In genomic region chr17:1708791-1709346, GRCh38 we compare ENCODE assay signal across 9 cellular contexts. TPM values are rescaled to one million over a fixed set of nuclear protein-coding genes. Genes with fewer than 3 reads are reported as not detected.
DNase-seq lines count a peak whose midpoint lies in the region; ATAC-seq, FAIRE-seq and TF ChIP-seq lines count a peak whose summit lies in the region.
"Not testable (repeated sequence)": the region's sequence is repeated elsewhere in the genome, so short reads cannot be mapped to it uniquely, and the experiment has no call there.
"Had no signal": no experiment of that assay in that cellular context is flagged by ENCODE, and none has a peak within 500 bp of the region (broad histone marks: within the 10 kb centered on the region; RNA-seq: fewer than 3 reads in every experiment).

No MANE protein-coding gene starts in this region.

- not testable (repeated sequence) for H3K4me3 ChIP-seq in A549; HCT116 (replicated peaks in 1 of 2; ENCODE audit: low read depth in 1 of 2, low read length in 2 of 2); naive thymus-derived CD4-positive, alpha-beta T cell (ENCODE audit: low read length)

- H3K36me3 ChIP-seq in HCT116 (ENCODE audit: control insufficient read depth in 1 of 2, insufficient read depth in 2 of 2, low read length in 2 of 2): peaks cover 0 to 20% of the 10 kb centered on the region in 2 experiments; a peak in 1 of 4 replicates
- H3K36me3 ChIP-seq in naive thymus-derived CD4-positive, alpha-beta T cell (ENCODE audit: control insufficient read depth in 2 of 3, insufficient read depth in 3 of 3, low read length in 3 of 3): not testable (repeated sequence)

- POLR2A ChIA-PET in A549 (lab: Yijun Ruan, JAX): interaction anchor here (0.8 kb wide), 1 partner anchor 60 kb away, joined by 3 read pairs; no protein-coding TSS in a partner anchor
- POLR2A ChIA-PET in HCT116 (lab: Charles Lee): interaction anchor here (0.7 kb wide), 1 partner anchor 29 kb away, joined by 3 read pairs; no protein-coding TSS in a partner anchor
- POLR2A ChIA-PET in WTC11 (lab: Charles Lee): interaction anchor here (1.3 kb wide), 1 partner anchor 9 kb away, joined by 5 read pairs; no protein-coding TSS in a partner anchor
- POLR2A ChIA-PET in naive thymus-derived CD4-positive, alpha-beta T cell (lab: Charles Lee): interaction anchor here (0.5 to 0.7 kb wide), 2 partner anchors 16 to 161 kb away, joined by 3 to 5 read pairs; partner anchors contain the start of gene WDR81

- H3K4me1 Mint-ChIP-seq in WTC11: not testable (repeated sequence)
- H3K4me1 Mint-ChIP-seq in activated T-helper 2 cell treated with anti-CD3 and anti-CD28 coated beads, Interferon-gamma antibody, Interleukin-2, Interleukin-4, amounts not matched to agents 10 μg/mL and 5 μg/mL and 100 μg/mL, durations not matched to agents 14 hours and 24 hours and 36 hours (ENCODE audit: low read depth): peaks cover 12% of the 10 kb centered on the region
- H3K4me1 Mint-ChIP-seq in brain (peaks cover 29% of the 10 kb centered on the region), osteocyte (ENCODE audit: unreplicated experiment) (peaks cover 36% of the 10 kb centered on the region)
- H3K4me1 Mint-ChIP-seq in naive thymus-derived CD4-positive, alpha-beta T cell: peaks cover 10 to 23% (median 17%) of the 10 kb centered on the region in 7 donors

- ATAC-seq in A549; HCT116; WTC11; Right ventricle myocardium superior (ENCODE audit: poor library complexity); naive thymus-derived CD4-positive, alpha-beta T cell: not testable (repeated sequence)

- H3K27me3 ChIP-seq in HCT116 (ENCODE audit: insufficient read depth, low read length); naive thymus-derived CD4-positive, alpha-beta T cell (ENCODE audit: control insufficient read depth in 2 of 2, insufficient read depth in 2 of 2, low read length in 2 of 2): not testable (repeated sequence)

- H3K9me3 Mint-ChIP-seq in WTC11; activated T-helper 2 cell treated with anti-CD3 and anti-CD28 coated beads, Interferon-gamma antibody, Interleukin-2, Interleukin-4, amounts not matched to agents 10 μg/mL and 5 μg/mL and 100 μg/mL, durations not matched to agents 14 hours and 24 hours and 36 hours; brain; naive thymus-derived CD4-positive, alpha-beta T cell; osteocyte (ENCODE audit: unreplicated experiment): not testable (repeated sequence)

- H3K4me1 ChIP-seq in A549 (peaks cover 39% of the 10 kb centered on the region), HCT116 (ENCODE audit: control insufficient read depth in 1 of 2, insufficient read depth in 2 of 2, low read length in 2 of 2) (peaks cover 23 to 44% of the 10 kb centered on the region in 2 experiments)
- not testable (repeated sequence) for H3K4me1 ChIP-seq in naive thymus-derived CD4-positive, alpha-beta T cell (ENCODE audit: control insufficient read depth in 2 of 2, insufficient read depth in 2 of 2, low read length in 2 of 2)

- not testable (repeated sequence) for BruUV-seq in HCT116 (replicated peaks; lab: Mats Ljungman, UMichigan)

- DNase-seq in A549 (ENCODE audit: low read depth in 1 of 2, low spot score in 1 of 2); HCT116 (ENCODE audit: low read depth, low spot score); WTC11 (ENCODE audit: low spot score); activated T-helper 2 cell treated with anti-CD3 and anti-CD28 coated beads, Interferon-gamma antibody, Interleukin-2, Interleukin-4, amounts not matched to agents 10 μg/mL and 5 μg/mL and 100 μg/mL, durations not matched to agents 14 hours and 24 hours and 36 hours (ENCODE audit: low spot score); naive thymus-derived CD4-positive, alpha-beta T cell; osteocyte (ENCODE audit: extremely low spot score, unreplicated experiment): not testable (repeated sequence)
- peak; percentile 22 for DNase-seq in Right ventricle myocardium superior

- H3K27ac Mint-ChIP-seq in WTC11; activated T-helper 2 cell treated with anti-CD3 and anti-CD28 coated beads, Interferon-gamma antibody, Interleukin-2, Interleukin-4, amounts not matched to agents 10 μg/mL and 5 μg/mL and 100 μg/mL, durations not matched to agents 14 hours and 24 hours and 36 hours; brain; naive thymus-derived CD4-positive, alpha-beta T cell; osteocyte (ENCODE audit: unreplicated experiment): not testable (repeated sequence)

- peaks cover 12% of the 10 kb centered on the region; the same call in 1 of the 2 replicates for H3K79me2 ChIP-seq in HCT116 (ENCODE audit: insufficient read depth, low read length)

- H4K20me1 ChIP-seq in HCT116 (ENCODE audit: insufficient read depth): not testable (repeated sequence)

- H3K9me3 ChIP-seq in A549; HCT116 (ENCODE audit: control insufficient read depth in 1 of 2, insufficient read depth in 1 of 2, low read depth in 1 of 2, low read length in 2 of 2); naive thymus-derived CD4-positive, alpha-beta T cell (ENCODE audit: control insufficient read depth in 2 of 3, low read length in 3 of 3): not testable (repeated sequence)

- peaks cover 12% of the 10 kb centered on the region for H3K27me3 Mint-ChIP-seq in WTC11 (ENCODE audit: low read depth)
- H3K27me3 Mint-ChIP-seq in activated T-helper 2 cell treated with anti-CD3 and anti-CD28 coated beads, Interferon-gamma antibody, Interleukin-2, Interleukin-4, amounts not matched to agents 10 μg/mL and 5 μg/mL and 100 μg/mL, durations not matched to agents 14 hours and 24 hours and 36 hours (ENCODE audit: low read depth): peaks cover 50% of the 10 kb centered on the region
- peaks cover 79% of the 10 kb centered on the region for H3K27me3 Mint-ChIP-seq in brain
- peaks cover 13 to 47% (median 24%) of the 10 kb centered on the region in 5 donors for H3K27me3 Mint-ChIP-seq in naive thymus-derived CD4-positive, alpha-beta T cell
- not testable (repeated sequence) for H3K27me3 Mint-ChIP-seq in osteocyte (ENCODE audit: unreplicated experiment)

- peak overlapping the region; percentile 88 for H3K4me2 ChIP-seq in A549
- peak overlapping the region; percentile 100; the same call in 1 of the 2 replicates for H3K4me2 ChIP-seq in HCT116 (ENCODE audit: low read length)

- not testable (repeated sequence) for H3K36me3 Mint-ChIP-seq in WTC11
- H3K36me3 Mint-ChIP-seq in activated T-helper 2 cell treated with anti-CD3 and anti-CD28 coated beads, Interferon-gamma antibody, Interleukin-2, Interleukin-4, amounts not matched to agents 10 μg/mL and 5 μg/mL and 100 μg/mL, durations not matched to agents 14 hours and 24 hours and 36 hours (ENCODE audit: low read depth): peaks cover 20% of the 10 kb centered on the region
- peaks cover 14% of the 10 kb centered on the region for H3K36me3 Mint-ChIP-seq in brain
- peaks cover 0 to 11% (median 0%) of the 10 kb centered on the region in 5 donors for H3K36me3 Mint-ChIP-seq in naive thymus-derived CD4-positive, alpha-beta T cell
- peaks cover 21% of the 10 kb centered on the region for H3K36me3 Mint-ChIP-seq in osteocyte (ENCODE audit: unreplicated experiment)

- intact Hi-C loops in HCT116 (cut with micrococcal nuclease); activated T-helper 2 cell treated with anti-CD3 and anti-CD28 coated beads, Interferon-gamma antibody, Interleukin-2, Interleukin-4, amounts not matched to agents 10 μg/mL and 5 μg/mL and 100 μg/mL, durations not matched to agents 14 hours and 24 hours and 36 hours (cut with micrococcal nuclease); Right ventricle myocardium superior (cut with DNase I); naive thymus-derived CD4-positive, alpha-beta T cell (cut with micrococcal nuclease): not testable (repeated sequence)

- H3K27ac ChIP-seq in A549: peak overlapping the region in 1 of 2 experiments; percentile 93; a peak in 2 of 6 replicates
- H3K27ac ChIP-seq in HCT116 (ENCODE audit: low read depth, low read length); naive thymus-derived CD4-positive, alpha-beta T cell (ENCODE audit: low read depth, low read length): not testable (repeated sequence)

- TF ChIP-seq CTCF in A549 (IDR thresholded peaks at IDR 0.05); HCT116 (IDR thresholded peaks at IDR 0.05 in 2 of 3, conservative IDR thresholded peaks at IDR 0.05 in 1 of 3; ENCODE audit: borderline replicate concordance in 1 of 3, insufficient read depth in 1 of 3, low read depth in 2 of 3, low read length in 2 of 3); WTC11 (IDR thresholded peaks at IDR 0.05); brain (conservative IDR thresholded peaks at IDR 0.05); osteocyte (IDR thresholded peaks at IDR 0.05): not testable (repeated sequence)

- not testable (repeated sequence) for FAIRE-seq in A549 (lab: Jason Lieb, UNC)

- H3K9me2 ChIP-seq in HCT116 (ENCODE audit: insufficient read depth): not testable (repeated sequence)

- not testable (repeated sequence) for H2AFZ ChIP-seq in HCT116 (ENCODE audit: low read depth, low read length, poor library complexity, severe bottlenecking)

- whole genome bisulfite sequencing in A549 (ENCODE audit: missing lambda C conversion rate): 93% methylated on average over 10 of the region's 10 CpGs

- not testable (repeated sequence) for TF ChIP-seq POLR2A in A549 (IDR thresholded peaks at IDR 0.05; ENCODE audit: low read length); HCT116 (IDR thresholded peaks at IDR 0.05; ENCODE audit: borderline replicate concordance, extremely low read depth, insufficient read depth, insufficient read length)

- TF ChIP-seq EP300 in A549 (IDR thresholded peaks at IDR 0.05): not testable (repeated sequence)

- TF ChIP-seq RAD21 in A549 (conservative IDR thresholded peaks at IDR 0.05 in 1 of 2, IDR thresholded peaks at IDR 0.05 in 1 of 2); HCT116 (IDR thresholded peaks at IDR 0.05; ENCODE audit: low read depth): not testable (repeated sequence)

- H3K4me3 Mint-ChIP-seq in WTC11: peak overlapping the region; percentile 58
- peak overlapping the region; percentile 60 for H3K4me3 Mint-ChIP-seq in activated T-helper 2 cell treated with anti-CD3 and anti-CD28 coated beads, Interferon-gamma antibody, Interleukin-2, Interleukin-4, amounts not matched to agents 10 μg/mL and 5 μg/mL and 100 μg/mL, durations not matched to agents 14 hours and 24 hours and 36 hours (ENCODE audit: low read depth)
- H3K4me3 Mint-ChIP-seq in brain: peak overlapping the region; percentile 45 to 73 (median 65)
- peak overlapping the region in 9 of 10 donors; percentile 33 to 85 (median 47) for H3K4me3 Mint-ChIP-seq in naive thymus-derived CD4-positive, alpha-beta T cell
- H3K4me3 Mint-ChIP-seq in osteocyte (ENCODE audit: unreplicated experiment): peak overlapping the region; percentile 61

- H3K9ac ChIP-seq in HCT116 (ENCODE audit: low read length): not testable (repeated sequence)

- CTCF ChIA-PET in A549 (lab: Yijun Ruan, JAX) (interaction anchor here (0.5 to 8.4 kb wide), 9 partner anchors 8 to 123 kb away, joined by 3 to 43 read pairs (median 3); no protein-coding TSS in a partner anchor), WTC11 (lab: Charles Lee) (interaction anchor here (0.7 kb wide), 1 partner anchor 39 kb away, joined by 3 read pairs; no protein-coding TSS in a partner anchor)
- CTCF ChIA-PET in HCT116 (lab: Charles Lee); naive thymus-derived CD4-positive, alpha-beta T cell (lab: Charles Lee): not testable (repeated sequence)

- RAD21 ChIA-PET in HCT116 (lab: Charles Lee; ENCODE audit: low non-redundant PET in 1 of 2, low total read pairs in 2 of 2, uncharacterized antibody in 2 of 2, unreplicated experiment in 2 of 2): not testable (repeated sequence)

RNA-seq across cellular contexts. Expression of gene TLCD2, which starts 1.3 kb away (rescaled TPM):
- 3.4 and 4.5 TPM in 2 replicates for polyA plus RNA-seq in A549 (2011; rRNA removed)
- polyA plus RNA-seq in A549 (2012; cell fraction: cytosol; rRNA removed): 0.70 and 0.96 TPM in 2 replicates
- 0.71 and 0.89 TPM in 2 replicates for polyA plus RNA-seq in A549 (2012; cell fraction: nucleus; rRNA removed)
- 3.1 to 3.8 TPM (median 3.5 TPM) in 3 replicates for polyA plus RNA-seq in A549 (2017; fragmentation: RNase III; extraction: RNeasy Plus Mini Kit Qiagen cat#74134 plus additional on column Dnase treatment)
- 3.7 and 4.3 TPM in 2 replicates for polyA minus RNA-seq in A549 (2011; rRNA and poly(A)+ RNA removed)
- 1.8 TPM for total RNA-seq in HCT116 (2021; ENCODE audit: unreplicated experiment)
- 1.5 and 1.9 TPM in 2 replicates for polyA plus RNA-seq in HCT116 (2012)
- 1.4 to 1.9 TPM (median 1.4 TPM) in 3 replicates for total RNA-seq in WTC11 (2021)
- total RNA-seq in activated T-helper 2 cell treated with anti-CD3 and anti-CD28 coated beads, Interferon-gamma antibody, Interleukin-2, Interleukin-4, amounts not matched to agents 10 μg/mL and 5 μg/mL and 100 μg/mL, durations not matched to agents 14 hours and 24 hours and 36 hours: 0.09 and 0.30 TPM in 2 replicates
- 0.27 TPM for polyA plus RNA-seq in brain (ENCODE audit: insufficient read depth, low read depth, low replicate concordance)
- total RNA-seq in Right ventricle myocardium superior: 2.0 TPM
- total RNA-seq in naive thymus-derived CD4-positive, alpha-beta T cell: under 1 TPM in 4 of 5 experiments, not detected in 1; 0.05 to 0.49 (median 0.08) TPM
- polyA plus RNA-seq in naive thymus-derived CD4-positive, alpha-beta T cell: not detected
- 4.2 and 4.7 TPM in 2 replicates for total RNA-seq in osteocyte

RNA-seq across cellular contexts. Expression of gene WDR81, which starts 15.6 kb away (rescaled TPM):
- polyA plus RNA-seq in A549 (2011; rRNA removed) (4.6 and 4.9 TPM in 2 replicates), A549 (2017; fragmentation: RNase III; extraction: RNeasy Plus Mini Kit Qiagen cat#74134 plus additional on column Dnase treatment) (22.6 to 26.8 TPM (median 25.5 TPM) in 3 replicates), brain (ENCODE audit: insufficient read depth, low read depth, low replicate concordance) (12.5 TPM)
- 14.4 and 20.1 TPM in 2 replicates for polyA plus RNA-seq in A549 (2012; cell fraction: cytosol; rRNA removed)
- 71.8 and 82.1 TPM in 2 replicates for polyA plus RNA-seq in A549 (2012; cell fraction: nucleus; rRNA removed)
- 8.8 and 11.0 TPM in 2 replicates for polyA minus RNA-seq in A549 (2011; rRNA and poly(A)+ RNA removed)
- total RNA-seq in HCT116 (2021; ENCODE audit: unreplicated experiment) (17.3 TPM), WTC11 (2021) (14.0 to 16.4 TPM (median 15.1 TPM) in 3 replicates), Right ventricle myocardium superior (8.5 TPM), osteocyte (30.8 and 33.3 TPM in 2 replicates)
- polyA plus RNA-seq in HCT116 (2012): 10.1 and 10.8 TPM in 2 replicates
- 16.9 and 17.3 TPM in 2 replicates for total RNA-seq in activated T-helper 2 cell treated with anti-CD3 and anti-CD28 coated beads, Interferon-gamma antibody, Interleukin-2, Interleukin-4, amounts not matched to agents 10 μg/mL and 5 μg/mL and 100 μg/mL, durations not matched to agents 14 hours and 24 hours and 36 hours
- total RNA-seq in naive thymus-derived CD4-positive, alpha-beta T cell: 10 to 100 TPM; 30.7 to 55.1 (median 38.3) TPM
- 10 to 100 TPM in 1 of 2 donors, 1 to 10 TPM in 1; 9.8 to 25.5 TPM for polyA plus RNA-seq in naive thymus-derived CD4-positive, alpha-beta T cell

RNA-seq across cellular contexts. Expression of gene PRPF8, which starts 24.2 kb away (rescaled TPM):
- polyA plus RNA-seq in A549 (2011; rRNA removed): 263 and 374 TPM in 2 replicates
- 225 and 261 TPM in 2 replicates for polyA plus RNA-seq in A549 (2012; cell fraction: cytosol; rRNA removed)
- 743 and 891 TPM in 2 replicates for polyA plus RNA-seq in A549 (2012; cell fraction: nucleus; rRNA removed)
- 228 to 250 TPM (median 234 TPM) in 3 replicates for polyA plus RNA-seq in A549 (2017; fragmentation: RNase III; extraction: RNeasy Plus Mini Kit Qiagen cat#74134 plus additional on column Dnase treatment)
- polyA minus RNA-seq in A549 (2011; rRNA and poly(A)+ RNA removed): 1,065 and 1,094 TPM in 2 replicates
- 386 TPM for total RNA-seq in HCT116 (2021; ENCODE audit: unreplicated experiment)
- polyA plus RNA-seq in HCT116 (2012): 284 and 382 TPM in 2 replicates
- 323 to 388 TPM (median 328 TPM) in 3 replicates for total RNA-seq in WTC11 (2021)
- 435 and 439 TPM in 2 replicates for total RNA-seq in activated T-helper 2 cell treated with anti-CD3 and anti-CD28 coated beads, Interferon-gamma antibody, Interleukin-2, Interleukin-4, amounts not matched to agents 10 μg/mL and 5 μg/mL and 100 μg/mL, durations not matched to agents 14 hours and 24 hours and 36 hours
- polyA plus RNA-seq in brain (ENCODE audit: insufficient read depth, low read depth, low replicate concordance): 418 TPM
- 125 TPM for total RNA-seq in Right ventricle myocardium superior
- 100 to 1,000 TPM; 388 to 554 (median 460) TPM for total RNA-seq in naive thymus-derived CD4-positive, alpha-beta T cell
- polyA plus RNA-seq in naive thymus-derived CD4-positive, alpha-beta T cell: 100 to 1,000 TPM; 167 to 272 TPM
- total RNA-seq in osteocyte: 238 and 262 TPM in 2 replicates

RNA-seq across cellular contexts. Expression of gene SERPINF2, which starts 33.8 kb away (rescaled TPM):
- 2.1 and 2.7 TPM in 2 replicates for polyA plus RNA-seq in A549 (2011; rRNA removed)
- 2.8 and 3.6 TPM in 2 replicates for polyA plus RNA-seq in A549 (2012; cell fraction: cytosol; rRNA removed)
- 3.9 and 4.4 TPM in 2 replicates for polyA plus RNA-seq in A549 (2012; cell fraction: nucleus; rRNA removed)
- polyA plus RNA-seq in A549 (2017; fragmentation: RNase III; extraction: RNeasy Plus Mini Kit Qiagen cat#74134 plus additional on column Dnase treatment): 2.4 to 2.9 TPM (median 2.7 TPM) in 3 replicates
- 1.9 and 2.3 TPM in 2 replicates for polyA minus RNA-seq in A549 (2011; rRNA and poly(A)+ RNA removed)
- 2.5 TPM for total RNA-seq in HCT116 (2021; ENCODE audit: unreplicated experiment)
- polyA plus RNA-seq in HCT116 (2012): 4.5 and 5.1 TPM in 2 replicates
- total RNA-seq in WTC11 (2021): 1.6 to 2.7 TPM (median 2.1 TPM) in 3 replicates
- 0.14 TPM in 1 of 2 replicates, not detected in the other for total RNA-seq in activated T-helper 2 cell treated with anti-CD3 and anti-CD28 coated beads, Interferon-gamma antibody, Interleukin-2, Interleukin-4, amounts not matched to agents 10 μg/mL and 5 μg/mL and 100 μg/mL, durations not matched to agents 14 hours and 24 hours and 36 hours
- 0.24 TPM for polyA plus RNA-seq in brain (ENCODE audit: insufficient read depth, low read depth, low replicate concordance)
- total RNA-seq in Right ventricle myocardium superior: 0.32 TPM
- total RNA-seq in naive thymus-derived CD4-positive, alpha-beta T cell: 1 to 10 TPM in 1 of 5 experiments, under 1 TPM in 4; 0.27 to 1.4 (median 0.65) TPM
- not detected for polyA plus RNA-seq in naive thymus-derived CD4-positive, alpha-beta T cell
- 0.38 and 0.50 TPM in 2 replicates for total RNA-seq in osteocyte
- total RNA-seq: H4 had no signal

RNA-seq across cellular contexts. Expression of gene SERPINF1, which starts 53.0 kb away (rescaled TPM):
- 11.5 and 13.7 TPM in 2 replicates for polyA plus RNA-seq in A549 (2011; rRNA removed)
- 4.7 and 7.2 TPM in 2 replicates for polyA plus RNA-seq in A549 (2012; cell fraction: cytosol; rRNA removed)
- polyA plus RNA-seq in A549 (2012; cell fraction: nucleus; rRNA removed): 8.7 and 12.9 TPM in 2 replicates
- polyA plus RNA-seq in A549 (2017; fragmentation: RNase III; extraction: RNeasy Plus Mini Kit Qiagen cat#74134 plus additional on column Dnase treatment): 2.3 to 3.4 TPM (median 3.0 TPM) in 3 replicates
- 8.2 and 8.7 TPM in 2 replicates for polyA minus RNA-seq in A549 (2011; rRNA and poly(A)+ RNA removed)
- total RNA-seq in HCT116 (2021; ENCODE audit: unreplicated experiment): 2.7 TPM
- polyA plus RNA-seq in HCT116 (2012): 0.82 and 1.9 TPM in 2 replicates
- total RNA-seq in WTC11 (2021): 16.7 to 26.2 TPM (median 22.1 TPM) in 3 replicates
- total RNA-seq in activated T-helper 2 cell treated with anti-CD3 and anti-CD28 coated beads, Interferon-gamma antibody, Interleukin-2, Interleukin-4, amounts not matched to agents 10 μg/mL and 5 μg/mL and 100 μg/mL, durations not matched to agents 14 hours and 24 hours and 36 hours: not detected in 2 replicates
- 31.9 TPM for polyA plus RNA-seq in brain (ENCODE audit: insufficient read depth, low read depth, low replicate concordance)
- total RNA-seq in Right ventricle myocardium superior: 131 TPM
- 10 to 100 TPM in 1 of 5 experiments, 1 to 10 TPM in 3, not detected in 1; 1.5 to 12.1 (median 4.9) TPM for total RNA-seq in naive thymus-derived CD4-positive, alpha-beta T cell
- polyA plus RNA-seq in naive thymus-derived CD4-positive, alpha-beta T cell: 1 to 10 TPM; 4.6 to 8.9 TPM
- 164 and 175 TPM in 2 replicates for total RNA-seq in osteocyte
